34 cellular contexts compared by ENCODE assay signal in the genomic region with DNA sequence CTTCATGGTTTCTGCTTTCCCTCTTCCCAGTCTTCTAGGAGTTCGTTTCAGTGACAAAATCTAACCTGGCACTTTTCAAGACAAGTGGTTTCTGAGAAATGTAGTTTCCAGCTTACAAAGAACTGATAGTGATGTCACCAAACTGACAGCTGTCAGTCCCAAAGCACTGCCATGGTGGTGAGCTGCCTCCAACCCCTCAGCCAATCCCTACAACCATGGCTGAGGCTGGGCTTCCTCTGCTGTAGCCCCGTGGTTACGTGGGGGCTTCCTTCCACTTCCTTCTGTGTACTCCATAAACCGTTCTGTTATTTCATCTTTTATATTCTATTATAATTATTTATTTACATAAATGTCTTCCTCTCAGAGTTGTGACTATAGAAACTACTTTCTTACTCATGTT.
"Had no signal": no experiment of that assay in that cellular context is flagged by ENCODE, and none has a peak within 500 bp of the region (broad histone marks: within the 10 kb centered on the region; RNA-seq: fewer than 3 reads in every experiment).

No MANE protein-coding gene starts in this region.

- H3K27ac Mint-ChIP-seq: activated CD4-positive, alpha-beta memory T cell treated with anti-CD3 and anti-CD28 coated beads for 36 hours; activated CD4-positive, alpha-beta T cell treated with anti-CD3 and anti-CD28 coated beads for 36 hours; activated CD4-positive, alpha-beta T cell treated with anti-CD3 and anti-CD28 coated beads, Interleukin-2, amount 10 ng/mL, durations not matched to agents 7 days and 5 days; activated naive CD4-positive, alpha-beta T cell treated with anti-CD3 and anti-CD28 coated beads for 36 hours; activated naive CD4-positive, alpha-beta T cell treated with anti-CD3 and anti-CD28 coated beads, Interleukin-2, amount 50 U/mL, for 72 hours; activated naive CD8-positive, alpha-beta T cell treated with anti-CD3 and anti-CD28 coated beads, Interleukin-2, amount 10 ng/mL, durations not matched to agents 7 days and 5 days; activated T-cell treated with anti-CD3 and anti-CD28 coated beads, Interleukin-2, amount 50 U/mL, for 72 hours; activated T-helper 1 cell treated with anti-CD3 and anti-CD28 coated beads, Interleukin-12 subunit alpha, Interleukin-12 subunit beta, Interleukin-2, Interleukin-4 antibody, amounts not matched to agents 30 ng/mL and 10 ng/mL and 1 ng/mL, durations not matched to agents 14 hours and 24 hours and 36 hours; activated T-helper 17 cell treated with anti-CD3 and anti-CD28 coated beads, Interleukin-2, amount 50 U/mL, for 72 hours; T-helper 1 cell treated with Interleukin-12 subunit alpha and Interleukin-12 subunit beta and Interleukin-4 antibody, amounts not matched to agents 30 μg/mL and 1 μg/mL, for 36 hours; T-helper 2 cell treated with Interferon-gamma antibody and Interleukin-4, amounts not matched to agents 5 μg/mL and 100 μg/mL, for 36 hours had no signal

- H3K27me3 Mint-ChIP-seq: activated CD4-positive, alpha-beta memory T cell treated with anti-CD3 and anti-CD28 coated beads for 36 hours; activated CD4-positive, alpha-beta T cell treated with anti-CD3 and anti-CD28 coated beads, Interleukin-2, amount 10 ng/mL, durations not matched to agents 7 days and 5 days; activated naive CD8-positive, alpha-beta T cell treated with anti-CD3 and anti-CD28 coated beads, Interleukin-2, amount 10 ng/mL, durations not matched to agents 7 days and 5 days had no signal

- ATAC-seq: activated CD4-positive, alpha-beta T cell treated with anti-CD3 and anti-CD28 coated beads for 36 hours; activated CD4-positive, CD25-positive, alpha-beta regulatory T cell treated with anti-CD3 and anti-CD28 coated beads, Interleukin-2, amount 50 U/mL, for 24 hours; activated naive CD4-positive, alpha-beta T cell treated with anti-CD3 and anti-CD28 coated beads, Interleukin-2, amount 50 U/mL, for 72 hours; activated T-cell treated with anti-CD3 and anti-CD28 coated beads, Interleukin-2, amount 50 U/mL, for 4 hours; activated T-cell treated with anti-CD3 and anti-CD28 coated beads, Interleukin-2, amount 50 U/mL, for 72 hours; activated T-helper 17 cell treated with anti-CD3 and anti-CD28 coated beads, Interleukin-2, amount 50 U/mL, for 72 hours; body of pancreas; WTC11 had no signal

- H3K4me3 Mint-ChIP-seq: activated CD4-positive, alpha-beta memory T cell treated with anti-CD3 and anti-CD28 coated beads for 36 hours; activated CD4-positive, alpha-beta T cell treated with anti-CD3 and anti-CD28 coated beads for 36 hours; activated CD4-positive, alpha-beta T cell treated with anti-CD3 and anti-CD28 coated beads, Interleukin-2, amount 10 ng/mL, durations not matched to agents 7 days and 5 days; activated naive CD4-positive, alpha-beta T cell treated with anti-CD3 and anti-CD28 coated beads for 36 hours; activated naive CD8-positive, alpha-beta T cell treated with anti-CD3 and anti-CD28 coated beads, Interleukin-2, amount 10 ng/mL, durations not matched to agents 7 days and 5 days; activated T-cell treated with anti-CD3 and anti-CD28 coated beads, Interleukin-2, amount 50 U/mL, for 4 hours; activated T-cell treated with anti-CD3 and anti-CD28 coated beads, Interleukin-2, amount 50 U/mL, for 72 hours; activated T-helper 1 cell treated with anti-CD3 and anti-CD28 coated beads, Interleukin-12 subunit alpha, Interleukin-12 subunit beta, Interleukin-2, Interleukin-4 antibody, amounts not matched to agents 30 ng/mL and 10 ng/mL and 1 ng/mL, durations not matched to agents 14 hours and 24 hours and 36 hours; activated T-helper 17 cell treated with anti-CD3 and anti-CD28 coated beads, Interleukin-2, amount 50 U/mL, for 72 hours; T-helper 1 cell treated with Interleukin-12 subunit alpha and Interleukin-12 subunit beta and Interleukin-4 antibody, amounts not matched to agents 30 μg/mL and 1 μg/mL, for 36 hours; T-helper 2 cell treated with Interferon-gamma antibody and Interleukin-4, amounts not matched to agents 5 μg/mL and 100 μg/mL, for 36 hours; WTC11 had no signal

- H3K9me3 ChIP-seq: adrenal gland, body of pancreas, breast epithelium had no signal

- H3K4me1 Mint-ChIP-seq: activated CD4-positive, alpha-beta T cell treated with anti-CD3 and anti-CD28 coated beads for 36 hours; activated T-helper 17 cell treated with anti-CD3 and anti-CD28 coated beads, Interleukin-2, amount 50 U/mL, for 72 hours had no signal

- H3K27me3 ChIP-seq: adrenal gland, body of pancreas, brain microvascular endothelial cell, breast epithelium had no signal

- H3K9me3 Mint-ChIP-seq: activated CD4-positive, alpha-beta memory T cell treated with anti-CD3 and anti-CD28 coated beads for 36 hours; activated CD4-positive, alpha-beta T cell treated with anti-CD3 and anti-CD28 coated beads, Interleukin-2, amount 10 ng/mL, durations not matched to agents 7 days and 5 days; activated naive CD4-positive, alpha-beta T cell treated with anti-CD3 and anti-CD28 coated beads for 36 hours; activated naive CD8-positive, alpha-beta T cell treated with anti-CD3 and anti-CD28 coated beads, Interleukin-2, amount 10 ng/mL, durations not matched to agents 7 days and 5 days; activated T-helper 1 cell treated with anti-CD3 and anti-CD28 coated beads, Interleukin-12 subunit alpha, Interleukin-12 subunit beta, Interleukin-2, Interleukin-4 antibody, amounts not matched to agents 30 ng/mL and 10 ng/mL and 1 ng/mL, durations not matched to agents 14 hours and 24 hours and 36 hours; T-helper 1 cell treated with Interleukin-12 subunit alpha and Interleukin-12 subunit beta and Interleukin-4 antibody, amounts not matched to agents 30 μg/mL and 1 μg/mL, for 36 hours; T-helper 2 cell treated with Interferon-gamma antibody and Interleukin-4, amounts not matched to agents 5 μg/mL and 100 μg/mL, for 36 hours had no signal

- H3K4me1 ChIP-seq: adrenal gland, body of pancreas, breast epithelium had no signal

- H3K36me3 Mint-ChIP-seq: activated CD4-positive, alpha-beta memory T cell treated with anti-CD3 and anti-CD28 coated beads for 36 hours; activated naive CD4-positive, alpha-beta T cell treated with anti-CD3 and anti-CD28 coated beads, Interleukin-2, amount 50 U/mL, for 72 hours; activated naive CD8-positive, alpha-beta T cell treated with anti-CD3 and anti-CD28 coated beads, Interleukin-2, amount 10 ng/mL, durations not matched to agents 7 days and 5 days had no signal

- H3K4me3 ChIP-seq: adrenal gland, body of pancreas, breast epithelium had no signal

- DNase-seq: activated CD4-positive, alpha-beta memory T cell treated with anti-CD3 and anti-CD28 coated beads for 36 hours; activated CD4-positive, alpha-beta T cell treated with anti-CD3 and anti-CD28 coated beads for 1 hour; activated CD4-positive, alpha-beta T cell treated with anti-CD3 and anti-CD28 coated beads for 36 hours; activated CD4-positive, alpha-beta T cell treated with anti-CD3 and anti-CD28 coated beads for 48 hours; activated CD4-positive, alpha-beta T cell treated with anti-CD3 and anti-CD28 coated beads, Interleukin-2, amount 10 ng/mL, durations not matched to agents 7 days and 5 days; activated CD4-positive, CD25-positive, alpha-beta regulatory T cell; activated CD8-positive, alpha-beta memory T cell treated with anti-CD3 and anti-CD28 coated beads, Interleukin-2, amount 50 U/mL, for 4 hours; activated effector memory CD4-positive, alpha-beta T cell treated with anti-CD3 and anti-CD28 coated beads, Interleukin-2, amount 50 U/mL, for 16 hours; activated gamma-delta T cell treated with Interleukin-2 at 50 U/mL for 16 hours; activated naive CD4-positive, alpha-beta T cell; activated naive CD4-positive, alpha-beta T cell treated with anti-CD3 and anti-CD28 coated beads for 36 hours; activated naive CD4-positive, alpha-beta T cell treated with anti-CD3 and anti-CD28 coated beads, Interleukin-2, amount 50 U/mL, for 16 hours; activated naive CD8-positive, alpha-beta T cell treated with anti-CD3 and anti-CD28 coated beads, Interleukin-2, amount 10 ng/mL, durations not matched to agents 7 days and 5 days; activated T-cell treated with anti-CD3 and anti-CD28 coated beads for 4 hours; activated T-cell treated with anti-CD3 and anti-CD28 coated beads, Interleukin-2, amount 50 U/mL, for 1 hour; activated T-cell treated with anti-CD3 and anti-CD28 coated beads, Interleukin-2, amount 50 U/mL, for 4 hours; activated T-cell treated with anti-CD3 and anti-CD28 coated beads, Interleukin-2, amount 50 U/mL, for 72 hours; adrenal gland; amniotic stem cell; aorta; body of pancreas; brain microvascular endothelial cell; central memory CD4-positive, alpha-beta T cell; T-helper 1 cell; T-helper 9 cell; WERI-Rb-1 had no signal

- H3K27ac ChIP-seq: adrenal gland, body of pancreas, brain microvascular endothelial cell, breast epithelium, WERI-Rb-1 had no signal

- H3K36me3 ChIP-seq: adrenal gland, brain microvascular endothelial cell, breast epithelium, WERI-Rb-1 had no signal
